25 cellular contexts compared by ENCODE assay signal in genomic region chr1:6995789-6996188, GRCh38.
DNase-seq lines count a peak whose midpoint lies in the region; ATAC-seq and TF ChIP-seq lines count a peak whose summit lies in the region.
"Had no signal": no experiment of that assay in that cellular context is flagged by ENCODE, and none has a peak within 500 bp of the region (broad histone marks: within the 10 kb centered on the region; RNA-seq: fewer than 3 reads in every experiment).

No MANE protein-coding gene starts in this region.

- no peaks in the 10 kb centered on the region for H3K79me2 ChIP-seq in GM23338 (replicated peaks; ENCODE audit: insufficient read depth)
- H3K79me2 ChIP-seq in trophoblast cell (ENCODE audit: control insufficient read depth, insufficient read depth, low read length, poor library complexity): no peaks in the 10 kb centered on the region

- no peak overlapping the region for H3K4me3 Mint-ChIP-seq in GM23338
- H3K4me3 Mint-ChIP-seq in WTC11: no peak overlapping the region
- H3K4me3 Mint-ChIP-seq: CD4-positive, CD25-positive, alpha-beta regulatory T cell; CD8-positive, alpha-beta T cell; HFFc6 had no signal

- H3K9ac ChIP-seq in BLaER1 (no peak overlapping the region), trophoblast cell (ENCODE audit: low read length) (peak overlapping the region; percentile 69)

- no peak overlapping the region for H3K23ac ChIP-seq in trophoblast cell (ENCODE audit: low read length)

- DNase-seq in GM23338 (ENCODE audit: low spot score) (no peak), WTC11 (ENCODE audit: low spot score) (no peak), trophoblast cell (no peak), MV-4-11 (lab: John Stamatoyannopoulos, UW) (no peak), NCI-H82 (lab: John Stamatoyannopoulos, UW) (no peak), DMS 273 (lab: John Stamatoyannopoulos, UW; ENCODE audit: unreplicated experiment) (no peak)
- DNase-seq: 8988T; ACHN; AML-193; BE2C; Caco-2; CD8-positive, alpha-beta T cell; DMS 273 treated with DMSO at 0.1 percent for 48 hours; DMS79; EL; GDM1; GOT3; HFFc6 had no signal

- no peaks in the 10 kb centered on the region for H3K79me1 ChIP-seq in trophoblast cell (ENCODE audit: low read length)

- H3K4me2 ChIP-seq in BLaER1: peak overlapping the region; percentile 31
- H3K4me2 ChIP-seq in GM23338: peak overlapping the region; percentile 38; the same call in 1 of the 2 replicates
- no peak overlapping the region for H3K4me2 ChIP-seq in trophoblast cell (ENCODE audit: low read length)
- H3K4me2 ChIP-seq: A549 had no signal

- no peaks in the 10 kb centered on the region for H3K36me3 Mint-ChIP-seq in GM23338 (ENCODE audit: low read depth)
- H3K36me3 Mint-ChIP-seq in WTC11: no peaks in the 10 kb centered on the region
- H3K36me3 Mint-ChIP-seq: CD4-positive, CD25-positive, alpha-beta regulatory T cell; CD8-positive, alpha-beta T cell had no signal

- no peak overlapping the region for H4K12ac ChIP-seq in trophoblast cell (ENCODE audit: low read depth, low read length)

- peaks cover 10% of the 10 kb centered on the region for H3K9me3 ChIP-seq in BLaER1
- peaks cover 3% of the 10 kb centered on the region for H3K9me3 ChIP-seq in trophoblast cell (ENCODE audit: insufficient read depth, low read depth, low read length)
- H3K9me3 ChIP-seq: A549, BE2C, Caco-2, HAP-1 had no signal

- peaks cover 17% of the 10 kb centered on the region for H3K4me1 Mint-ChIP-seq in GM23338
- H3K4me1 Mint-ChIP-seq in WTC11: peaks cover 26% of the 10 kb centered on the region
- H3K4me1 Mint-ChIP-seq: CD4-positive, CD25-positive, alpha-beta regulatory T cell had no signal

- H3K27ac Mint-ChIP-seq in GM23338 (peak overlapping the region; percentile 77; the same call in 1 of the 2 replicates), WTC11 (0 out of 2 replicates have a peak overlapping the region, but pooled peaks have one; percentile 12)
- H3K27ac Mint-ChIP-seq: CD4-positive, CD25-positive, alpha-beta regulatory T cell; CD8-positive, alpha-beta T cell; HFFc6 had no signal

- H3K9me2 ChIP-seq in GM23338 (ENCODE audit: insufficient read depth): no peaks in the 10 kb centered on the region

- H3K14ac ChIP-seq in trophoblast cell (ENCODE audit: low read length): no peak overlapping the region

- H3K27me3 Mint-ChIP-seq in GM23338 (ENCODE audit: insufficient read depth, low read depth, poor library complexity) (peaks cover 5% of the 10 kb centered on the region), WTC11 (ENCODE audit: low read depth) (no peaks in the 10 kb centered on the region)

- TF ChIP-seq CTCF in GM23338 (conservative IDR thresholded peaks at IDR 0.05; ENCODE audit: low read depth in 2 of 2) (no peak), WTC11 (IDR thresholded peaks at IDR 0.05) (no peak)

- no peak overlapping the region for H3K18ac ChIP-seq in trophoblast cell (ENCODE audit: low read length)

- H4K8ac ChIP-seq in trophoblast cell (ENCODE audit: low read depth, low read length): no peak overlapping the region

- POLR2A ChIA-PET in WTC11 (lab: Charles Lee): interaction anchor here (0.6 kb wide), 1 partner anchor 19 kb away, joined by 3 read pairs; no protein-coding TSS in a partner anchor

- CTCF ChIA-PET in WTC11 (lab: Charles Lee): interaction anchor here (1.3 to 1.4 kb wide), 2 partner anchors 47 to 212 kb away, joined by 4 to 5 read pairs; no protein-coding TSS in a partner anchor

- no peak overlapping the region for H3K4ac ChIP-seq in trophoblast cell (ENCODE audit: low read depth, low read length)

- peak; percentile 65 for ATAC-seq in GM23338
- ATAC-seq in WTC11: peak; percentile 51
- no peak for ATAC-seq in HG02884 (IDR thresholded peaks at IDR 0.05; ENCODE audit: unreplicated experiment)
- ATAC-seq: A549; CD8-positive, alpha-beta T cell had no signal

- H3K27me3 ChIP-seq in BLaER1: no peaks in the 10 kb centered on the region
- no peaks in the 10 kb centered on the region for H3K27me3 ChIP-seq in GM23338 (ENCODE audit: insufficient read depth)
- no peaks in the 10 kb centered on the region for H3K27me3 ChIP-seq in trophoblast cell (ENCODE audit: insufficient read depth, low read length)
- H3K27me3 ChIP-seq: BE2C had no signal

- no peak overlapping the region for H3K4me3 ChIP-seq in BLaER1
- no peak overlapping the region for H3K4me3 ChIP-seq in GM23338
- H3K4me3 ChIP-seq in trophoblast cell (ENCODE audit: low read depth, low read length): no peak overlapping the region
- H3K4me3 ChIP-seq: A549, GM12878, HAP-1 had no signal

- no peak overlapping the region for H2AK5ac ChIP-seq in trophoblast cell (ENCODE audit: low read length)

- H3F3A ChIP-seq in GM23338 (replicated peaks; ENCODE audit: low read depth): no peaks in the 10 kb centered on the region

- H2BK120ac ChIP-seq in trophoblast cell (ENCODE audit: insufficient read depth, low read length, poor library complexity): no peak overlapping the region

- WGBS in trophoblast cell (ENCODE audit: extremely low coverage, insufficient coverage, insufficient read length): no CpG with 5 or more reads among the region's 5 CpGs

- H2AFZ ChIP-seq in GM23338 (no peak overlapping the region), trophoblast cell (ENCODE audit: insufficient read depth, low read length, poor library complexity) (no peak overlapping the region)

- no peaks in the 10 kb centered on the region for H4K20me1 ChIP-seq in BLaER1
- no peaks in the 10 kb centered on the region for H4K20me1 ChIP-seq in GM23338 (replicated peaks; ENCODE audit: insufficient read depth)

- peaks cover 14% of the 10 kb centered on the region for H3K4me1 ChIP-seq in BLaER1
- H3K4me1 ChIP-seq in GM23338 (ENCODE audit: insufficient read depth): peaks cover 21% of the 10 kb centered on the region
- H3K4me1 ChIP-seq in trophoblast cell (ENCODE audit: control insufficient read depth in 1 of 2, insufficient read depth in 2 of 2, low read length in 2 of 2): no peaks in the 10 kb centered on the region
- H3K4me1 ChIP-seq: BE2C, Caco-2, HAP-1 had no signal

- H4K91ac ChIP-seq in trophoblast cell (ENCODE audit: low read depth, low read length): no peak overlapping the region

- peaks cover 3% of the 10 kb centered on the region; the same call in 1 of the 3 replicates for H3K9me3 Mint-ChIP-seq in GM23338
- peaks cover 6% of the 10 kb centered on the region; the same call in 1 of the 2 replicates for H3K9me3 Mint-ChIP-seq in WTC11

- H3K36me3 ChIP-seq in BLaER1: no peaks in the 10 kb centered on the region
- no peaks in the 10 kb centered on the region for H3K36me3 ChIP-seq in GM23338 (ENCODE audit: insufficient read depth)
- H3K36me3 ChIP-seq in trophoblast cell (ENCODE audit: control insufficient read depth in 1 of 2, insufficient read depth in 2 of 2, low read length in 2 of 2): no peaks in the 10 kb centered on the region
- H3K36me3 ChIP-seq: BE2C, HAP-1 had no signal

- H2BK12ac ChIP-seq in trophoblast cell (ENCODE audit: low read length): no peak overlapping the region

- no peak overlapping the region for H2BK5ac ChIP-seq in trophoblast cell (ENCODE audit: low read depth, low read length, poor library complexity)

- no peak overlapping the region; the same call in 1 of the 2 replicates for H3K27ac ChIP-seq in BLaER1
- H3K27ac ChIP-seq in GM23338 (ENCODE audit: low read depth): no peak overlapping the region
- no peak overlapping the region for H3K27ac ChIP-seq in trophoblast cell (ENCODE audit: low read depth, low read length)
- H3K27ac ChIP-seq: A549, C4-2B had no signal

TF ChIP-seq in GM23338, 12 proteins besides CTCF, POLR2A, EP300 and RAD21 (continues in another document):
- TF ChIP-seq ZNF114 (CRISPR knock-in tag; IDR thresholded peaks at IDR 0.05) (no peak), NANOG (IDR thresholded peaks at IDR 0.05; ENCODE audit: borderline replicate concordance) (no peak), JUNB (IDR thresholded peaks at IDR 0.05; ENCODE audit: unreplicated experiment) (no peak), POLR2AphosphoS5 (IDR thresholded peaks at IDR 0.05; ENCODE audit: low read depth) (no peak)

TF ChIP-seq in WTC11, 78 proteins besides CTCF, POLR2A, EP300 and RAD21:
- TF ChIP-seq MLX (CRISPR knock-in tag; IDR thresholded peaks at IDR 0.05) (no peak), ARID4B (CRISPR knock-in tag; IDR thresholded peaks at IDR 0.05; ENCODE audit: borderline replicate concordance) (no peak), ZNF416 (CRISPR knock-in tag; IDR thresholded peaks at IDR 0.05) (no peak)
